In genomic region chr1:181159451-181160151, GRCh38 we compare ENCODE assay signal across 8 cellular contexts.
DNase-seq lines count a peak whose midpoint lies in the region; ATAC-seq and TF ChIP-seq lines count a peak whose summit lies in the region.

No MANE protein-coding gene starts in this region.

- WGBS in heart right ventricle, 2 donors, result 64 to 81% methylated on average over 10 of the region's 10 CpGs
- 43 to 51% methylated on average over 9 to 10 of the region's 10 CpGs for WGBS in lower leg skin, 2 donors

- H3K36me3 ChIP-seq in heart right ventricle, result no peaks in the 10 kb centered on the region

- TF ChIP-seq CTCF in heart right ventricle (IDR thresholded peaks at IDR 0.05) (no peak), lower leg skin (IDR thresholded peaks at IDR 0.05) (no peak)

- peak overlapping the region in 1 of 10 donors; percentile 60 for H3K27ac ChIP-seq in heart right ventricle

- peak in 2 of 3 donors; percentile 16 to 23 for DNase-seq in stimulated activated CD4-positive, alpha-beta T cell treated with anti-CD3 and anti-CD28 coated beads, Interleukin-12 subunit alpha, Interleukin-12 subunit beta, amount 100 ng/mL, for 48 hours (ENCODE audit: low read depth in 2 of 3, low spot score in 1 of 3)
- no peak for DNase-seq in stimulated activated CD4-positive, alpha-beta T cell treated with anti-CD3 and anti-CD28 coated beads, Interleukin-12 subunit alpha, Interleukin-12 subunit beta, amount 100 ng/mL, for 4 hours
- DNase-seq in activated CD8-positive, alpha-beta memory T cell treated with anti-CD3 and anti-CD28 coated beads for 24 hours, result peak; percentile 78
- peak in 1 of 2 donors; percentile 41 for DNase-seq in heart right ventricle
- DNase-seq in SHP77 (lab: John Stamatoyannopoulos, UW), result no peak
- DNase-seq in lower leg skin (ENCODE audit: low spot score in 2 of 2), result no peak
- DNase-seq in cerebellar cortex (ENCODE audit: low spot score), result no peak
- no peak for DNase-seq in epidermal melanocyte (ENCODE audit: insufficient read length, low spot score)

- H3K9me3 ChIP-seq in heart right ventricle, result peaks cover 0 to 24% (median 3%) of the 10 kb centered on the region in 11 donors

- no peak for TF ChIP-seq POLR2A in lower leg skin (IDR thresholded peaks at IDR 0.05)

- H3K4me3 ChIP-seq in heart right ventricle (no peak overlapping the region), lower leg skin (ENCODE audit: low read depth, poor library complexity, severe bottlenecking) (no peak overlapping the region)

- no peaks in the 10 kb centered on the region for H3K27me3 ChIP-seq in heart right ventricle

- intact Hi-C loops in heart right ventricle (cut with DNase I) (loop anchor here in 8 of 10 donors (5.0 to 10.0 kb wide), 8 partner anchors 72 to 645 kb away; partner anchors contain the start of genes IER5 (in 1 of the 8) and XPR1 (in 1 of the 8)), lower leg skin (cut with DNase I; ENCODE audit: low total_unique reads) (loop anchor here (10.0 kb wide), 1 partner anchor 645 kb away; no protein-coding TSS in a partner anchor)

- peak in 7 of 8 donors; percentile 50 to 79 (median 71) for ATAC-seq in heart right ventricle

- peaks cover 0 to 30% (median 21%) of the 10 kb centered on the region in 9 donors for H3K4me1 ChIP-seq in heart right ventricle

Comparison
In these comparisons a context has a peak if more than half of its experiments do, and no peak if none do; other contexts are left out.
1. DNase-seq: peak in stimulated activated CD4-positive, alpha-beta T cell treated with anti-CD3 and anti-CD28 coated beads, Interleukin-12 subunit alpha, Interleukin-12 subunit beta, amount 100 ng/mL, for 48 hours (2 of 3) and activated CD8-positive, alpha-beta memory T cell treated with anti-CD3 and anti-CD28 coated beads for 24 hours (single experiment); none in stimulated activated CD4-positive, alpha-beta T cell treated with anti-CD3 and anti-CD28 coated beads, Interleukin-12 subunit alpha, Interleukin-12 subunit beta, amount 100 ng/mL, for 4 hours (single experiment), SHP77 (0 of 2), lower leg skin (0 of 2), cerebellar cortex (single experiment) and epidermal melanocyte (single experiment).